In genomic region chr9:76818271-76818670, GRCh38 we compare ENCODE assay signal across 8 cellular contexts. TPM values are rescaled to one million over a fixed set of nuclear protein-coding genes. Genes with fewer than 3 reads are reported as not detected.
A peak's percentile ranks its signal among the peaks of the same experiment; 100 is the strongest.
DNase-seq lines count a peak whose midpoint lies in the region; ATAC-seq and TF ChIP-seq lines count a peak whose summit lies in the region.

No MANE protein-coding gene starts in this region.

- peak; percentile 7 for DNase-seq in stimulated activated CD4-positive, alpha-beta T cell treated with anti-CD3 and anti-CD28 coated beads, Interleukin-15, amount 100 ng/mL, for 24 hours
- DNase-seq in stimulated activated CD4-positive, alpha-beta T cell treated with anti-CD3 and anti-CD28 coated beads, Interleukin-4, amount 100 ng/mL, for 1 hour = no peak
- DNase-seq in dermis blood vessel endothelial cell (peak; percentile 97), mesendoderm (peak; percentile 92)
- no peak for DNase-seq in CD4-positive, alpha-beta T cell

- H3K36me3 ChIP-seq in mesendoderm (ENCODE audit: control insufficient read depth, insufficient read depth, low read length) = no peaks in the 10 kb centered on the region

- no peak overlapping the region for H3K4me3 Mint-ChIP-seq in CD4-positive, alpha-beta T cell

- no peak overlapping the region for H3K56ac ChIP-seq in mesendoderm (ENCODE audit: low read length)

- no peaks in the 10 kb centered on the region for H3K36me3 Mint-ChIP-seq in CD4-positive, alpha-beta T cell (ENCODE audit: low read depth)

- no peak for ATAC-seq in GM21528 (IDR thresholded peaks at IDR 0.05; ENCODE audit: low FRiP score, unreplicated experiment)
- no peak for ATAC-seq in CD4-positive, alpha-beta T cell (ENCODE audit: poor library complexity)
- ATAC-seq in HG03025 (IDR thresholded peaks at IDR 0.05; ENCODE audit: low FRiP score, unreplicated experiment) = no peak
- ATAC-seq in GM18868 (IDR thresholded peaks at IDR 0.05; ENCODE audit: unreplicated experiment) = no peak

- no peaks in the 10 kb centered on the region for H3K4me1 Mint-ChIP-seq in CD4-positive, alpha-beta T cell (ENCODE audit: low read depth)

- no peaks in the 10 kb centered on the region for H3K9me3 ChIP-seq in CD4-positive, alpha-beta T cell (ENCODE audit: control insufficient read depth, low read length)

- no peaks in the 10 kb centered on the region for H3K9me3 Mint-ChIP-seq in CD4-positive, alpha-beta T cell

- H3K18ac ChIP-seq in mesendoderm (ENCODE audit: low read length) = no peak overlapping the region

- TF ChIP-seq CTCF in CD4-positive, alpha-beta T cell (IDR thresholded peaks at IDR 0.05) = no peak

- no peak overlapping the region for H3K4me2 ChIP-seq in mesendoderm (ENCODE audit: low read length)

- no peak overlapping the region for H2AK5ac ChIP-seq in mesendoderm (ENCODE audit: low read length)

- H3K23ac ChIP-seq in mesendoderm (ENCODE audit: low read length) = no peak overlapping the region

- H4K5ac ChIP-seq in mesendoderm (ENCODE audit: low read length) = no peak overlapping the region

- intact Hi-C loops in CD4-positive, alpha-beta T cell (cut with DNase I, micrococcal nuclease) = loop anchor here in 1 of 2 experiments (10.0 kb wide), 1 partner anchor 327 kb away; no protein-coding TSS in a partner anchor

- WGBS in mesendoderm (ENCODE audit: extremely low coverage, insufficient coverage, low lambda C conversion rate) = no CpG with 5 or more reads among the region's 4 CpGs

- peaks cover 34% of the 10 kb centered on the region for H3K27me3 Mint-ChIP-seq in CD4-positive, alpha-beta T cell

- POLR2A ChIA-PET in CD4-positive, alpha-beta T cell (lab: Charles Lee) = no interaction called here

- no peak overlapping the region for H3K27ac ChIP-seq in mesendoderm (ENCODE audit: low read depth, low read length)
- no peak overlapping the region for H3K27ac ChIP-seq in CD4-positive, alpha-beta T cell (ENCODE audit: low read depth, low read length)

- no peaks in the 10 kb centered on the region for H3K79me2 ChIP-seq in mesendoderm (ENCODE audit: control insufficient read depth, insufficient read depth, low read length)

- no peaks in the 10 kb centered on the region for H3K79me1 ChIP-seq in mesendoderm (ENCODE audit: low read length)

- no peak overlapping the region for H3K4ac ChIP-seq in mesendoderm (ENCODE audit: low read depth, low read length)

- H3K27ac Mint-ChIP-seq in CD4-positive, alpha-beta T cell = no peak overlapping the region

- H2BK120ac ChIP-seq in mesendoderm (ENCODE audit: low read depth, low read length) = no peak overlapping the region

- H3K9ac ChIP-seq in mesendoderm (ENCODE audit: low read length) = no peak overlapping the region

- no peaks in the 10 kb centered on the region for H3K27me3 ChIP-seq in mesendoderm (ENCODE audit: insufficient read depth, low read length, poor library complexity)
- H3K27me3 ChIP-seq in CD4-positive, alpha-beta T cell (ENCODE audit: control insufficient read depth, insufficient read depth, low read length) = no peaks in the 10 kb centered on the region

- H3K4me1 ChIP-seq in mesendoderm (ENCODE audit: control insufficient read depth, low read depth, low read length) = peaks cover 2% of the 10 kb centered on the region

- no peak overlapping the region for H2BK5ac ChIP-seq in mesendoderm (ENCODE audit: low read length)

- CTCF ChIA-PET in CD4-positive, alpha-beta T cell (lab: Charles Lee) = interaction anchor here (1.0 kb wide), 1 partner anchor 10 kb away, joined by 3 read pairs; no protein-coding TSS in a partner anchor

- H4K8ac ChIP-seq in mesendoderm (ENCODE audit: low read depth, low read length) = no peak overlapping the region

- H2BK15ac ChIP-seq in mesendoderm (replicated peaks; ENCODE audit: low read depth) = no peak overlapping the region

- no peak overlapping the region for H3K4me3 ChIP-seq in mesendoderm (ENCODE audit: low read length)

RNA-seq across cellular contexts. Expression of gene PCA3, which starts 54.0 kb away (rescaled TPM):
- under 0.01 and 0.33 TPM in 2 replicates for total RNA-seq in dermis blood vessel endothelial cell
- not detected for polyA plus RNA-seq in mesendoderm (2013, experiment 1 of 2)
- polyA plus RNA-seq in mesendoderm (2013, experiment 2 of 2) = not detected
- total RNA-seq in CD4-positive, alpha-beta T cell = not detected

Comparison
In these comparisons a context has a peak if more than half of its experiments do, and no peak if none do; other contexts are left out.
1. DNase-seq: peak in stimulated activated CD4-positive, alpha-beta T cell treated with anti-CD3 and anti-CD28 coated beads, Interleukin-15, amount 100 ng/mL, for 24 hours (single experiment), dermis blood vessel endothelial cell (single experiment) and mesendoderm (single experiment); none in stimulated activated CD4-positive, alpha-beta T cell treated with anti-CD3 and anti-CD28 coated beads, Interleukin-4, amount 100 ng/mL, for 1 hour (single experiment) and CD4-positive, alpha-beta T cell (0 of 10).